In the genomic region with DNA sequence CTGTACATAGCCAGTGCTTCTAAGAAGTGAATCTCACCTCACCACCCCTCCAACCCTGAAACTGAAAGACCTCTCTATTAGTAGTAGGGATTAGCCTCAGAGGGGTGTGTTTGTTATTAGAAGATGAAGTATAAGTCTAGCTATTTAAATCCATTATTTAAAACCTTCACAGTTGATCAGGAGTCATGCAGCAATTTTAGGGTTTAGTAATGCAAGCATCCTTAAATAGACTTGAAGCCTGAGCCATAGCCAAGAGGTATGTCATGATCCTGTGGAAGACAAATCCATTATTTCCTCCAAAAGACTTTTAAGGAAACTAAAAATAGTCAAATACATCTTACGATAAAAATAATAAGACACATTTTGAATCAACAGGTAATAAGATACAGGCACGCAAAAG, we compare ENCODE assay signal across 16 cellular contexts.
"Had no signal": no experiment of that assay in that cellular context is flagged by ENCODE, and none has a peak within 500 bp of the region (broad histone marks: within the 10 kb centered on the region; RNA-seq: fewer than 3 reads in every experiment).

No MANE protein-coding gene starts in this region.

- H3K4me3 ChIP-seq: neural progenitor cell had no signal

- H3K9ac ChIP-seq: neural progenitor cell had no signal

- H3K4me3 Mint-ChIP-seq: activated B cell treated with CpG ODN at 0.5 μM for 24 hours; activated CD8-positive, alpha-beta T cell treated with anti-CD3 and anti-CD28 coated beads, Interleukin-2, amount 10 ng/mL, durations not matched to agents 7 days and 5 days; activated naive CD8-positive, alpha-beta T cell treated with anti-CD3 and anti-CD28 coated beads for 36 hours; activated T-cell treated with anti-CD3 and anti-CD28 coated beads, Interleukin-2, amount 50 U/mL, for 72 hours; neural progenitor cell; stimulated activated memory B cell treated with anti-CD40 and anti-IgM and Interleukin-4, amounts not matched to agents 10 μg/mL and 1 μg/mL and 100 μg/mL, for 72 hours; T-helper 1 cell treated with Interleukin-12 subunit alpha and Interleukin-12 subunit beta and Interleukin-4 antibody, amounts not matched to agents 30 μg/mL and 1 μg/mL, for 36 hours had no signal

- H3K27me3 ChIP-seq: neural progenitor cell had no signal

- H3K27ac ChIP-seq: neural progenitor cell had no signal

- DNase-seq: activated B cell treated with CpG ODN at 0.5 μM for 24 hours; activated CD4-positive, alpha-beta T cell treated with anti-CD3 and anti-CD28 coated beads for 48 hours; activated CD8-positive, alpha-beta memory T cell treated with anti-CD3 and anti-CD28 coated beads, Interleukin-2, amount 50 U/mL, for 4 hours; activated CD8-positive, alpha-beta T cell treated with anti-CD3 and anti-CD28 coated beads, Interleukin-2, amount 10 ng/mL, durations not matched to agents 7 days and 5 days; activated gamma-delta T cell treated with Interleukin-2 at 50 U/mL for 16 hours; activated naive CD8-positive, alpha-beta T cell treated with anti-CD3 and anti-CD28 coated beads for 36 hours; activated T-cell treated with anti-CD3 and anti-CD28 coated beads, Interleukin-2, amount 50 U/mL, for 72 hours; amygdala; erythroblast; islet precursor cell; retina; stimulated activated CD4-positive, alpha-beta T cell treated with anti-CD3 and anti-CD28 coated beads, Interleukin-2, amount 100 ng/mL, for 48 hours had no signal

- H3K9me3 Mint-ChIP-seq: activated naive CD8-positive, alpha-beta T cell treated with anti-CD3 and anti-CD28 coated beads for 36 hours; activated T-cell treated with anti-CD3 and anti-CD28 coated beads, Interleukin-2, amount 50 U/mL, for 72 hours; neural progenitor cell; stimulated activated memory B cell treated with anti-CD40 and anti-IgM and Interleukin-4, amounts not matched to agents 10 μg/mL and 1 μg/mL and 100 μg/mL, for 72 hours; T-helper 1 cell treated with Interleukin-12 subunit alpha and Interleukin-12 subunit beta and Interleukin-4 antibody, amounts not matched to agents 30 μg/mL and 1 μg/mL, for 36 hours had no signal

- H3K4me1 ChIP-seq: neural progenitor cell had no signal

- H3K4me1 Mint-ChIP-seq: activated B cell treated with CpG ODN at 0.5 μM for 24 hours; activated naive CD8-positive, alpha-beta T cell treated with anti-CD3 and anti-CD28 coated beads for 36 hours; neural progenitor cell; stimulated activated memory B cell treated with anti-CD40 and anti-IgM and Interleukin-4, amounts not matched to agents 10 μg/mL and 1 μg/mL and 100 μg/mL, for 72 hours had no signal

- ATAC-seq: activated CD8-positive, alpha-beta T cell treated with anti-CD3 and anti-CD28 coated beads, Interleukin-2, amount 10 ng/mL, durations not matched to agents 7 days and 5 days; activated T-cell treated with anti-CD3 and anti-CD28 coated beads, Interleukin-2, amount 50 U/mL, for 72 hours; left lobe of liver; stimulated activated memory B cell treated with anti-CD40 and anti-IgM and Interleukin-4, amounts not matched to agents 10 μg/mL and 1 μg/mL and 100 μg/mL, for 72 hours had no signal

- H2AFZ ChIP-seq: neural progenitor cell had no signal

- H3K4me2 ChIP-seq: neural progenitor cell had no signal

- H3K36me3 Mint-ChIP-seq: activated naive CD8-positive, alpha-beta T cell treated with anti-CD3 and anti-CD28 coated beads for 36 hours; neural progenitor cell; stimulated activated memory B cell treated with anti-CD40 and anti-IgM and Interleukin-4, amounts not matched to agents 10 μg/mL and 1 μg/mL and 100 μg/mL, for 72 hours had no signal

- H3K36me3 ChIP-seq: neural progenitor cell had no signal

- H3K27me3 Mint-ChIP-seq: activated B cell treated with CpG ODN at 0.5 μM for 24 hours; stimulated activated memory B cell treated with anti-CD40 and anti-IgM and Interleukin-4, amounts not matched to agents 10 μg/mL and 1 μg/mL and 100 μg/mL, for 72 hours had no signal

- H3K27ac Mint-ChIP-seq: activated B cell treated with CpG ODN at 0.5 μM for 24 hours; activated CD8-positive, alpha-beta T cell treated with anti-CD3 and anti-CD28 coated beads, Interleukin-2, amount 10 ng/mL, durations not matched to agents 7 days and 5 days; activated naive CD8-positive, alpha-beta T cell treated with anti-CD3 and anti-CD28 coated beads for 36 hours; activated T-cell treated with anti-CD3 and anti-CD28 coated beads, Interleukin-2, amount 50 U/mL, for 72 hours; neural progenitor cell; stimulated activated memory B cell treated with anti-CD40 and anti-IgM and Interleukin-4, amounts not matched to agents 10 μg/mL and 1 μg/mL and 100 μg/mL, for 72 hours; T-helper 1 cell treated with Interleukin-12 subunit alpha and Interleukin-12 subunit beta and Interleukin-4 antibody, amounts not matched to agents 30 μg/mL and 1 μg/mL, for 36 hours had no signal
